ENCODE assay signal across 8 cellular contexts in the genomic region with DNA sequence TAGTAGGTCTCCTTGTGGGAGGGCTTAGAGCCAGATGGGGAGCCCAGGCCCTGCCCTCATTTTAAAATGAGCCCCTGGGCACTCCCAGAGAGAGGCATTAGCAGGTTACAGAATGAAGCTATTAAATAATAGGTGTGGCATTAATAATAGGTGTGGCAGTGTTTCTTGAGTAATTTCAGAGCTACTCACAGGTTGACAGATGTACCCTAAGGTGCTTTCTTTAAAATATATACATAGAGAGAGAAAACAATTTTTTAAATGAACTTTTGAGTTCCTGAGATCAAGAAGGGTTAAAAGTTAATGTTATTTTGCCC. TPM values are rescaled to one million over a fixed set of nuclear protein-coding genes. Genes with fewer than 3 reads are reported as not detected.
DNase-seq lines count a peak whose midpoint lies in the region; ATAC-seq, FAIRE-seq and TF ChIP-seq lines count a peak whose summit lies in the region.

No MANE protein-coding gene starts in this region.

- TF ChIP-seq CTCF in H1 (IDR thresholded peaks at IDR 0.05; ENCODE audit: control extremely low read depth in 1 of 3, insufficient read depth in 1 of 3, low read depth in 1 of 3, low read length in 3 of 3) (no peak), osteocyte (IDR thresholded peaks at IDR 0.05) (no peak), foreskin keratinocyte (conservative IDR thresholded peaks at IDR 0.05) (no peak)

- no peak overlapping the region for H4K5ac ChIP-seq in H1 (ENCODE audit: insufficient read length, low read depth, low read length)

- no peak for TF ChIP-seq EP300 in H1 (IDR thresholded peaks at IDR 0.05; ENCODE audit: borderline replicate concordance in 1 of 2, low read depth in 2 of 2, low read length in 2 of 2)

- H3K36me3 ChIP-seq in ES-I3 (ENCODE audit: insufficient read depth, low read length) (no peaks in the 10 kb centered on the region), KOPT-K1 (ENCODE audit: insufficient read depth, low read length) (no peaks in the 10 kb centered on the region), H1 (ENCODE audit: control insufficient read depth in 2 of 4, insufficient read depth in 4 of 4, low read length in 3 of 4) (no peaks in the 10 kb centered on the region)

- DNase-seq in H1 (ENCODE audit: low read depth in 1 of 2, low spot score in 2 of 2), result no peak
- no peak for DNase-seq in osteocyte (ENCODE audit: extremely low spot score, unreplicated experiment)
- DNase-seq in NCI-H1694 treated with DMSO at 0.1 percent for 48 hours (lab: John Stamatoyannopoulos, UW), result no peak
- no peak for DNase-seq in activated gamma-delta T cell (lab: John Stamatoyannopoulos, UW)
- no peak for DNase-seq in foreskin keratinocyte

- no peak for TF ChIP-seq RAD21 in H1 (IDR thresholded peaks at IDR 0.05 in 1 of 2, conservative IDR thresholded peaks at IDR 0.05 in 1 of 2; ENCODE audit: low read depth in 2 of 2, low read length in 2 of 2)

- H3K4me1 Mint-ChIP-seq in osteocyte (ENCODE audit: unreplicated experiment), result peaks cover 24% of the 10 kb centered on the region

- H3K4ac ChIP-seq in H1 (replicated peaks; ENCODE audit: insufficient read length, low read depth, low read length), result no peak overlapping the region

- ATAC-seq in GM21526 (IDR thresholded peaks at IDR 0.05; ENCODE audit: low FRiP score, unreplicated experiment) (no peak), foreskin keratinocyte (no peak)

- H2BK120ac ChIP-seq in H1 (replicated peaks; ENCODE audit: low read depth, low read length), result no peak overlapping the region

- no peaks in the 10 kb centered on the region for H3K9me3 ChIP-seq in ES-I3 (ENCODE audit: control insufficient read depth, insufficient read depth, low read length)
- no peaks in the 10 kb centered on the region for H3K9me3 ChIP-seq in KOPT-K1 (ENCODE audit: insufficient read depth, low read length, poor library complexity, severe bottlenecking)
- no peaks in the 10 kb centered on the region for H3K9me3 ChIP-seq in H1 (ENCODE audit: insufficient read depth in 2 of 2, low read depth in 1 of 2, low read length in 1 of 2)

- H3K27ac ChIP-seq in KOPT-K1 (ENCODE audit: low read depth, low read length, poor library complexity, severe bottlenecking) (peak overlapping the region; percentile 74), H1 (ENCODE audit: low read depth, low read length) (no peak overlapping the region), foreskin keratinocyte (no peak overlapping the region)

- H3K27me3 ChIP-seq in H1 (replicated peaks in 1 of 4; ENCODE audit: control insufficient read depth in 3 of 4, extremely low read depth in 1 of 4, insufficient read depth in 3 of 4, low read length in 3 of 4) (no peaks in the 10 kb centered on the region), foreskin keratinocyte (no peaks in the 10 kb centered on the region)

- H3K18ac ChIP-seq in H1 (ENCODE audit: extremely low read depth, low read length), result no peak overlapping the region

- H3K23me2 ChIP-seq in H1 (ENCODE audit: low read depth, low read length), result peaks cover 7% of the 10 kb centered on the region; the same call in 1 of the 2 replicates

- no peaks in the 10 kb centered on the region; the same call in 1 of the 2 replicates for H3K4me1 ChIP-seq in ES-I3 (ENCODE audit: insufficient read depth, low read length)
- H3K4me1 ChIP-seq in H1 (replicated peaks in 1 of 4; ENCODE audit: control insufficient read depth in 3 of 4, insufficient read depth in 4 of 4, low read length in 3 of 4), result peaks cover 0 to 11% (median 3%) of the 10 kb centered on the region in 4 experiments; a peak in 5 of 7 replicates
- peaks cover 12% of the 10 kb centered on the region for H3K4me1 ChIP-seq in foreskin keratinocyte

- no peak overlapping the region for H4K8ac ChIP-seq in H1 (ENCODE audit: extremely low read depth, insufficient read depth, low read length)

- H4K20me1 ChIP-seq in H1 (replicated peaks in 1 of 2; ENCODE audit: control insufficient read depth in 1 of 2, insufficient read depth in 2 of 2, low read length in 2 of 2), result peaks cover 0 to 4% of the 10 kb centered on the region in 2 experiments

- no peak overlapping the region for H2BK5ac ChIP-seq in H1 (ENCODE audit: low read depth, low read length)

- no peak overlapping the region for H2BK12ac ChIP-seq in H1 (ENCODE audit: low read depth, low read length)

- H3K23ac ChIP-seq in H1 (ENCODE audit: insufficient read length), result no peak overlapping the region

- FAIRE-seq in H1 (lab: Jason Lieb, UNC), result no peak

- H3K4me2 ChIP-seq in H1 (ENCODE audit: insufficient read depth in 1 of 2, low read depth in 2 of 2, low read length in 2 of 2), result peak overlapping the region; percentile 63 to 84; a peak in 3 of 4 replicates

- POLR2A ChIA-PET in H1 (lab: Charles Lee; ENCODE audit: partially characterized antibody), result interaction anchor here (1.2 kb wide), 1 partner anchor 59 kb away, joined by 3 read pairs; no protein-coding TSS in a partner anchor

- no peak for TF ChIP-seq POLR2A in H1 (IDR thresholded peaks at IDR 0.05; ENCODE audit: control extremely low read depth in 1 of 2, low read depth in 2 of 2, low read length in 2 of 2)

- H3K79me1 ChIP-seq in H1 (ENCODE audit: low read depth, low read length), result no peaks in the 10 kb centered on the region

- no peaks in the 10 kb centered on the region for H3K27me3 Mint-ChIP-seq in osteocyte (ENCODE audit: unreplicated experiment)

- CTCF ChIA-PET in H1 (lab: Charles Lee; ENCODE audit: partially characterized antibody), result interaction anchor here (0.6 to 8.0 kb wide), 27 partner anchors 9 to 245 kb away, joined by 3 to 127 read pairs (median 6); a partner anchor contains a TSS

- H3K9me3 Mint-ChIP-seq in osteocyte (ENCODE audit: unreplicated experiment), result no peaks in the 10 kb centered on the region

- H3K56ac ChIP-seq in H1 (replicated peaks; ENCODE audit: insufficient read length, low read depth, low read length), result no peak overlapping the region

- peak overlapping the region; percentile 91 for H3K27ac Mint-ChIP-seq in osteocyte (ENCODE audit: unreplicated experiment)

- no peak overlapping the region for H2AK5ac ChIP-seq in H1 (ENCODE audit: low read depth, low read length)

- H2BK20ac ChIP-seq in H1 (ENCODE audit: low read length), result no peak overlapping the region

- H3K14ac ChIP-seq in H1 (ENCODE audit: insufficient read length), result no peak overlapping the region

- H3K36me3 Mint-ChIP-seq in osteocyte (ENCODE audit: unreplicated experiment), result no peaks in the 10 kb centered on the region

- no peak overlapping the region for H2AFZ ChIP-seq in H1 (ENCODE audit: low read length)

- no peak overlapping the region for H2BK15ac ChIP-seq in H1 (ENCODE audit: low read length)

- H3K9ac ChIP-seq in ES-I3 (ENCODE audit: low read depth, low read length) (peak overlapping the region; percentile 64; the same call in 1 of the 2 replicates), H1 (replicated peaks in 1 of 4; ENCODE audit: extremely low read depth in 1 of 4, low read depth in 3 of 4, low read length in 3 of 4) (no peak overlapping the region)

- H4K91ac ChIP-seq in H1 (replicated peaks; ENCODE audit: insufficient read length, low read length), result no peak overlapping the region

- peaks cover 0 to 37% of the 10 kb centered on the region in 2 experiments; a peak in 3 of 4 replicates for H3K79me2 ChIP-seq in H1 (ENCODE audit: control insufficient read depth in 1 of 2, insufficient read depth in 2 of 2, low read length in 2 of 2)

- H3K4me3 Mint-ChIP-seq in osteocyte (ENCODE audit: unreplicated experiment), result peak overlapping the region; percentile 88

- peak overlapping the region in 3 of 4 experiments; percentile 63 to 78 (median 68); a peak in 6 of 8 replicates for H3K4me3 ChIP-seq in H1 (ENCODE audit: extremely low read depth in 1 of 4, insufficient read depth in 2 of 4, low read depth in 3 of 4, low read length in 4 of 4)

TF ChIP-seq in H1, 55 proteins besides CTCF, POLR2A, EP300 and RAD21:
- TF ChIP-seq KDM1A (IDR thresholded peaks at IDR 0.05; ENCODE audit: borderline replicate concordance, low read length), result no peak

RNA-seq across cellular contexts. Expression of a gene that starts 1.2 kb away (rescaled TPM):
- total RNA-seq in H1 (2021; fragmentation: NEBNext Ultra II Directional; extraction: Animal tissue kit (Norgen Biotek cat#: 25700)), result 18.1 and 20.1 TPM in 2 replicates
- polyA plus RNA-seq in H1 (2011; rRNA removed) (2.7 and 6.1 TPM in 2 replicates), foreskin keratinocyte (0.75 and 0.78 TPM in 2 replicates)
- 5.6 TPM for polyA plus RNA-seq in H1 (2011; cell fraction: cytosol; rRNA removed)
- 5.8 TPM for polyA plus RNA-seq in H1 (2011; cell fraction: nucleus; rRNA removed)
- 6.0 to 11.6 TPM (median 7.0 TPM) in 4 replicates for polyA plus RNA-seq in H1 (2012, experiment 1 of 2)
- polyA plus RNA-seq in H1 (2012, experiment 2 of 2), result 0.64 TPM
- polyA plus RNA-seq in H1 (2013, experiment 1 of 2), result 9.6 TPM
- 8.6 TPM for polyA plus RNA-seq in H1 (2013, experiment 2 of 2)
- polyA minus RNA-seq in H1 (2011; rRNA and poly(A)+ RNA removed), result 15.8 and 18.7 TPM in 2 replicates
- 8.8 TPM for polyA minus RNA-seq in H1 (2011; cell fraction: cytosol; rRNA and poly(A)+ RNA removed)
- polyA minus RNA-seq in H1 (2011; cell fraction: nucleus; rRNA and poly(A)+ RNA removed), result 27.8 TPM
- total RNA-seq in osteocyte (12.9 and 13.3 TPM in 2 replicates), foreskin keratinocyte (3.2 and 3.6 TPM in 2 replicates)
